26 cellular contexts compared by ENCODE assay signal in genomic region chr20:992801-993535, GRCh38. TPM values are rescaled to one million over a fixed set of nuclear protein-coding genes. Genes with fewer than 3 reads are reported as not detected.
"Had no signal": no experiment of that assay in that cellular context is flagged by ENCODE, and none has a peak within 500 bp of the region (broad histone marks: within the 10 kb centered on the region; RNA-seq: fewer than 3 reads in every experiment).

No MANE protein-coding gene starts in this region.

- DNase-seq: effector memory CD4-positive, alpha-beta T cell; foreskin fibroblast; glutamatergic neuron; immature natural killer cell; left lung; mesenchymal stem cell; midbrain; naive thymus-derived CD4-positive, alpha-beta T cell; nephron progenitor cell; retina; right lobe of liver; stimulated activated CD4-positive, alpha-beta T cell treated with anti-CD3 and anti-CD28 coated beads, Interleukin-2, amount 100 ng/mL, for 24 hours; stimulated activated CD4-positive, alpha-beta T cell treated with anti-CD3 and anti-CD28 coated beads, Interleukin-4, amount 100 ng/mL, for 4 hours; stimulated activated naive B cell treated with anti-CD40 and anti-IgM and Interleukin-4, amounts not matched to agents 10 μg/mL and 1 μg/mL and 100 μg/mL, for 72 hours; stimulated activated naive CD8-positive, alpha-beta T cell treated with anti-CD3 and anti-CD28 coated beads, Interleukin-15, amount 100 ng/mL, for 72 hours; testis; upper lobe of right lung had no signal

- H3K4me1 ChIP-seq: gastroesophageal sphincter, left lung, psoas muscle, right lobe of liver, testis, tibial nerve, upper lobe of right lung had no signal

- H3K27me3 ChIP-seq: right lobe of liver, testis had no signal

- H3K9me3 ChIP-seq: gastroesophageal sphincter, left lung, neutrophil, psoas muscle, right lobe of liver, testis, tibial nerve, upper lobe of right lung had no signal

- H3K4me3 ChIP-seq: gastroesophageal sphincter, left lung, lung, psoas muscle, right lobe of liver, testis, tibial nerve, upper lobe of right lung had no signal

- ATAC-seq: esophagus mucosa; gastroesophageal sphincter; left lung; naive thymus-derived CD4-positive, alpha-beta T cell; psoas muscle; right lobe of liver; stimulated activated naive B cell treated with anti-CD40 and anti-IgM and Interleukin-4, amounts not matched to agents 10 μg/mL and 1 μg/mL and 100 μg/mL, for 72 hours; stimulated activated naive CD8-positive, alpha-beta T cell treated with anti-CD3 and anti-CD28 coated beads, Interleukin-15, amount 100 ng/mL, for 72 hours; upper lobe of right lung had no signal

- H3K27ac ChIP-seq: gastroesophageal sphincter, left lung, neutrophil, psoas muscle, right lobe of liver, testis, tibial nerve, upper lobe of right lung had no signal

- H3K36me3 ChIP-seq: gastroesophageal sphincter, left lung, neutrophil, right lobe of liver, tibial nerve, upper lobe of right lung had no signal

RNA-seq across cellular contexts. Expression of gene RSPO4, which starts 9.1 kb away (rescaled TPM):
- total RNA-seq: esophagus mucosa, osteoblast, skeletal muscle tissue had no signal
- polyA plus RNA-seq: immature natural killer cell; keratinocyte; naive thymus-derived CD4-positive, alpha-beta T cell had no signal
